ENCODE assay signal across 1 cellular context in genomic region chr6:31403283-31403989, GRCh38.
A peak's percentile ranks its signal among the peaks of the same experiment; 100 is the strongest.
TF ChIP-seq lines count a peak whose summit lies in the region.

TSS of gene MICA (plus strand) at chr6:31403595. CDS start at chr6:31403633, 38 bp downstream.

TF ChIP-seq in HepG2, 621 proteins besides CTCF, POLR2A, EP300 and RAD21 (continued from another document and continues in another):
- TF ChIP-seq, protein P1, sequence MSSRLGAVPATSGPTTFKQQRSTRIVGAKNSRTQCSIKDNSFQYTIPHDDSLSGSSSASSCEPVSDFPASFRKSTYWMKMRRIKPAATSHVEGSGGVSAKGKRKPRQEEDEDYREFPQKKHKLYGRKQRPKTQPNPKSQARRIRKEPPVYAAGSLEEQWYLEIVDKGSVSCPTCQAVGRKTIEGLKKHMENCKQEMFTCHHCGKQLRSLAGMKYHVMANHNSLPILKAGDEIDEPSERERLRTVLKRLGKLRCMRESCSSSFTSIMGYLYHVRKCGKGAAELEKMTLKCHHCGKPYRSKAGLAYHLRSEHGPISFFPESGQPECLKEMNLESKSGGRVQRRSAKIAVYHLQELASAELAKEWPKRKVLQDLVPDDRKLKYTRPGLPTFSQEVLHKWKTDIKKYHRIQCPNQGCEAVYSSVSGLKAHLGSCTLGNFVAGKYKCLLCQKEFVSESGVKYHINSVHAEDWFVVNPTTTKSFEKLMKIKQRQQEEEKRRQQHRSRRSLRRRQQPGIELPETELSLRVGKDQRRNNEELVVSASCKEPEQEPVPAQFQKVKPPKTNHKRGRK (CRISPR knock-in tag; IDR thresholded peaks at IDR 0.05): no peak
- TF ChIP-seq ZNF609 (CRISPR knock-in tag; IDR thresholded peaks at IDR 0.05; ENCODE audit: borderline replicate concordance) (no peak), ZNF607 (CRISPR knock-in tag; IDR thresholded peaks at IDR 0.05; ENCODE audit: borderline replicate concordance) (peak; percentile 96), NKX3-1 (CRISPR knock-in tag; IDR thresholded peaks at IDR 0.05) (peak; percentile 77; the same call in 1 of the 2 replicates), ZNF850 (CRISPR knock-in tag; conservative IDR thresholded peaks at IDR 0.05) (no peak), ZNF652 (CRISPR knock-in tag; IDR thresholded peaks at IDR 0.05; ENCODE audit: borderline replicate concordance, low read depth) (no peak), IRF2 (CRISPR knock-in tag; IDR thresholded peaks at IDR 0.05) (0 out of 2 replicates have a peak, but pooled peaks have one; percentile 19), ZKSCAN5 (CRISPR knock-in tag; IDR thresholded peaks at IDR 0.05) (0 out of 2 replicates have a peak, but pooled peaks have one; percentile 18), REST (IDR thresholded peaks at IDR 0.05; ENCODE audit: borderline replicate concordance in 1 of 2, low read depth in 1 of 2, low read length in 2 of 2) (no peak; a peak in 1 of 4 replicates), ZMYM2 (CRISPR knock-in tag; IDR thresholded peaks at IDR 0.05) (no peak), KDM2A (CRISPR knock-in tag; IDR thresholded peaks at IDR 0.05; ENCODE audit: borderline replicate concordance, low read depth) (peak; percentile 94), TOE1 (CRISPR knock-in tag; IDR thresholded peaks at IDR 0.05) (no peak), PAWR (CRISPR knock-in tag; IDR thresholded peaks at IDR 0.05; ENCODE audit: borderline replicate concordance) (no peak), ZFP62 (CRISPR knock-in tag; IDR thresholded peaks at IDR 0.05) (no peak), ZNF354B (CRISPR knock-in tag; IDR thresholded peaks at IDR 0.05) (peak; percentile 87; the same call in 1 of the 2 replicates), ZNF597 (CRISPR knock-in tag; IDR thresholded peaks at IDR 0.05) (no peak), ZNF737 (CRISPR knock-in tag; IDR thresholded peaks at IDR 0.05; ENCODE audit: borderline replicate concordance) (no peak), ZBTB21 (CRISPR knock-in tag; IDR thresholded peaks at IDR 0.05) (no peak), ATF1 (CRISPR knock-in tag; IDR thresholded peaks at IDR 0.05) (no peak), ZBTB20 (CRISPR knock-in tag; IDR thresholded peaks at IDR 0.05; ENCODE audit: borderline replicate concordance, low read depth) (peak; percentile 91), KIAA2018 (CRISPR knock-in tag; IDR thresholded peaks at IDR 0.05; ENCODE audit: borderline replicate concordance) (no peak; the same call in 1 of the 2 replicates), FOXK1 (CRISPR knock-in tag; IDR thresholded peaks at IDR 0.05; ENCODE audit: borderline replicate concordance, low read depth) (no peak), ATF3 (CRISPR knock-in tag; IDR thresholded peaks at IDR 0.05) (0 out of 2 replicates have a peak, but pooled peaks have one; percentile 8)
- TF ChIP-seq, protein P2, sequence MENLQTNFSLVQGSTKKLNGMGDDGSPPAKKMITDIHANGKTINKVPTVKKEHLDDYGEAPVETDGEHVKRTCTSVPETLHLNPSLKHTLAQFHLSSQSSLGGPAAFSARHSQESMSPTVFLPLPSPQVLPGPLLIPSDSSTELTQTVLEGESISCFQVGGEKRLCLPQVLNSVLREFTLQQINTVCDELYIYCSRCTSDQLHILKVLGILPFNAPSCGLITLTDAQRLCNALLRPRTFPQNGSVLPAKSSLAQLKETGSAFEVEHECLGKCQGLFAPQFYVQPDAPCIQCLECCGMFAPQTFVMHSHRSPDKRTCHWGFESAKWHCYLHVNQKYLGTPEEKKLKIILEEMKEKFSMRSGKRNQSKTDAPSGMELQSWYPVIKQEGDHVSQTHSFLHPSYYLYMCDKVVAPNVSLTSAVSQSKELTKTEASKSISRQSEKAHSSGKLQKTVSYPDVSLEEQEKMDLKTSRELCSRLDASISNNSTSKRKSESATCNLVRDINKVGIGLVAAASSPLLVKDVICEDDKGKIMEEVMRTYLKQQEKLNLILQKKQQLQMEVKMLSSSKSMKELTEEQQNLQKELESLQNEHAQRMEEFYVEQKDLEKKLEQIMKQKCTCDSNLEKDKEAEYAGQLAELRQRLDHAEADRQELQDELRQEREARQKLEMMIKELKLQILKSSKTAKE (CRISPR knock-in tag; IDR thresholded peaks at IDR 0.05; ENCODE audit: borderline replicate concordance): no peak
- TF ChIP-seq, protein P3, sequence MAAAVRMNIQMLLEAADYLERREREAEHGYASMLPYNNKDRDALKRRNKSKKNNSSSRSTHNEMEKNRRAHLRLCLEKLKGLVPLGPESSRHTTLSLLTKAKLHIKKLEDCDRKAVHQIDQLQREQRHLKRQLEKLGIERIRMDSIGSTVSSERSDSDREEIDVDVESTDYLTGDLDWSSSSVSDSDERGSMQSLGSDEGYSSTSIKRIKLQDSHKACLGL (CRISPR knock-in tag; IDR thresholded peaks at IDR 0.05): peak; percentile 81
- TF ChIP-seq, protein P4, sequence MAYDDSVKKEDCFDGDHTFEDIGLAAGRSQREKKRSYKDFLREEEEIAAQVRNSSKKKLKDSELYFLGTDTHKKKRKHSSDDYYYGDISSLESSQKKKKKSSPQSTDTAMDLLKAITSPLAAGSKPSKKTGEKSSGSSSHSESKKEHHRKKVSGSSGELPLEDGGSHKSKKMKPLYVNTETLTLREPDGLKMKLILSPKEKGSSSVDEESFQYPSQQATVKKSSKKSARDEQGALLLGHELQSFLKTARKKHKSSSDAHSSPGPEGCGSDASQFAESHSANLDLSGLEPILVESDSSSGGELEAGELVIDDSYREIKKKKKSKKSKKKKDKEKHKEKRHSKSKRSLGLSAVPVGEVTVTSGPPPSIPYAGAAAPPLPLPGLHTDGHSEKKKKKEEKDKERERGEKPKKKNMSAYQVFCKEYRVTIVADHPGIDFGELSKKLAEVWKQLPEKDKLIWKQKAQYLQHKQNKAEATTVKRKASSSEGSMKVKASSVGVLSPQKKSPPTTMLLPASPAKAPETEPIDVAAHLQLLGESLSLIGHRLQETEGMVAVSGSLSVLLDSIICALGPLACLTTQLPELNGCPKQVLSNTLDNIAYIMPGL (CRISPR knock-in tag; IDR thresholded peaks at IDR 0.05; ENCODE audit: borderline replicate concordance in 1 of 2, low read depth in 1 of 2): peak; percentile 69 to 81; a peak in 3 of 4 replicates
